Comparison of ENCODE assay signal across 18 cellular contexts in the genomic region with DNA sequence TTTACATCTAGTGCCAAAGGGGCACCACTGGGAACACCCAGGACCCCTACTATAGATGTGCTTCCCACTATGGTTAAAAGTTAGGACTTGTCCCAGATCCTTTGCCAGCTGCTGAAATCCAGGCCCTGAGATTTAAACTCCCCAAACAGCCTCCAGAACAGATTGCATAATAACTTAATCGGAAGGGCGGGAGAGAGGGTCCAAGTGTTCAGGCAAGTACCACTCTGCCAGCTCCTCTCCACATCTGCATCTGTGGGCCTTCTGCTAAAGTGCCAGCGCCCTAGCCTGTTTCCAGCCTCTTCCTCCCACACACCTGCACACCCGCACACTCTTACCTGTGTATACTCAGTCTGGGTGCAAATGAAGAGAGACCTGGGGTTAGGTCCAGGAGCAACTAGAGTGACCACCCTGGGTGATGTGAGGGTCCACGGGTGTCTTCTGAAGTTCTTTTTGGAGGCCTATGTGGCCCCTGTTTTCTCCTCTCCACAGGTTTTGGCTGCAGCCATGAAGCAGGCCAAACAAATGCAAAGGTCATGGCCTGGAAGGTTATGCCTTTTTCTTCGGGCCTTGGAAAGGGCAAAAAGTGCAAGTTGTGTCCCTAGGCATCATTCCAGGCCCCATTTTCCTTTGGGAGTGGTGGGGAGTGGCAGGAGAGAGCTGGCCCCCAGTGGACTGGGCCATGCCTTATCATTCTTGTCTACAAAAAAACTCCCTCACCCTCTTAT. TPM values are rescaled to one million over a fixed set of nuclear protein-coding genes. Genes with fewer than 3 reads are reported as not detected.
A peak's percentile ranks its signal among the peaks of the same experiment; 100 is the strongest.
DNase-seq lines count a peak whose midpoint lies in the region; ATAC-seq and TF ChIP-seq lines count a peak whose summit lies in the region.
"Had no signal": no experiment of that assay in that cellular context is flagged by ENCODE, and none has a peak within 500 bp of the region (broad histone marks: within the 10 kb centered on the region; RNA-seq: fewer than 3 reads in every experiment).

No MANE protein-coding gene starts in this region.

- H3K27me3 Mint-ChIP-seq in CD8-positive, alpha-beta T cell (ENCODE audit: low read depth): peaks cover 4% of the 10 kb centered on the region

- H3K4me1 ChIP-seq in esophagus muscularis mucosa: peaks cover 80 to 90% (median 82%) of the 10 kb centered on the region in 4 donors
- H3K4me1 ChIP-seq in mesendoderm (ENCODE audit: control insufficient read depth, low read depth, low read length): peaks cover 32% of the 10 kb centered on the region
- peaks cover 31 to 86% (median 82%) of the 10 kb centered on the region in 5 donors for H3K4me1 ChIP-seq in subcutaneous abdominal adipose tissue (ENCODE audit: control insufficient read depth in 5 of 5, insufficient read depth in 5 of 5, low read length in 5 of 5)
- no peaks in the 10 kb centered on the region for H3K4me1 ChIP-seq in CD8-positive, alpha-beta T cell (ENCODE audit: insufficient read depth, low read length)

- H3K27ac ChIP-seq in esophagus muscularis mucosa (replicated peaks in 1 of 4) (peak overlapping the region; percentile 73 to 85 (median 83)), mesendoderm (ENCODE audit: low read depth, low read length) (no peak overlapping the region), subcutaneous abdominal adipose tissue (ENCODE audit: low read depth, low read length) (peak overlapping the region; percentile 75)
- no peak overlapping the region for H3K27ac ChIP-seq in CD8-positive, alpha-beta T cell (ENCODE audit: low read depth, low read length)
- H3K27ac ChIP-seq: SK-N-MC had no signal

- no peak for ATAC-seq in GM21529 (IDR thresholded peaks at IDR 0.05; ENCODE audit: unreplicated experiment)
- no peak for ATAC-seq in CD8-positive, alpha-beta T cell
- ATAC-seq: activated T-cell treated with anti-CD3 and anti-CD28 coated beads, Interleukin-2, amount 50 U/mL, for 4 hours; naive thymus-derived CD8-positive, alpha-beta T cell had no signal

- no peak overlapping the region for H3K4me2 ChIP-seq in mesendoderm (ENCODE audit: low read length)

- POLR2A ChIA-PET in CD8-positive, alpha-beta T cell (lab: Charles Lee): no interaction called here

- intact Hi-C loops in esophagus muscularis mucosa (cut with DNase I): no loop called here
- intact Hi-C loops in CD8-positive, alpha-beta T cell (cut with DNase I, micrococcal nuclease): no loop called here

- no peak for TF ChIP-seq CTCF in esophagus muscularis mucosa (IDR thresholded peaks at IDR 0.05)
- TF ChIP-seq CTCF in CD8-positive, alpha-beta T cell (IDR thresholded peaks at IDR 0.05): no peak

- H3K36me3 ChIP-seq in esophagus muscularis mucosa (no peaks in the 10 kb centered on the region), mesendoderm (ENCODE audit: control insufficient read depth, insufficient read depth, low read length) (no peaks in the 10 kb centered on the region), subcutaneous abdominal adipose tissue (ENCODE audit: control insufficient read depth in 5 of 5, insufficient read depth in 5 of 5, low read length in 5 of 5) (peaks cover 0 to 2% (median 0%) of the 10 kb centered on the region in 5 donors)
- H3K36me3 ChIP-seq in CD8-positive, alpha-beta T cell (ENCODE audit: insufficient read depth, low read length): no peaks in the 10 kb centered on the region

- H3K4me1 Mint-ChIP-seq in CD8-positive, alpha-beta T cell (ENCODE audit: low read depth): no peaks in the 10 kb centered on the region
- H3K4me1 Mint-ChIP-seq: activated B cell treated with CpG ODN at 0.5 μM for 24 hours; naive thymus-derived CD8-positive, alpha-beta T cell had no signal

- no peaks in the 10 kb centered on the region for H3K36me3 Mint-ChIP-seq in CD8-positive, alpha-beta T cell
- H3K36me3 Mint-ChIP-seq: naive thymus-derived CD8-positive, alpha-beta T cell had no signal

- CTCF ChIA-PET in CD8-positive, alpha-beta T cell (lab: Charles Lee): no interaction called here

- H3K9me3 ChIP-seq in esophagus muscularis mucosa (no peaks in the 10 kb centered on the region), subcutaneous abdominal adipose tissue (ENCODE audit: control insufficient read depth in 5 of 5, low read length in 5 of 5) (no peaks in the 10 kb centered on the region)
- no peaks in the 10 kb centered on the region for H3K9me3 ChIP-seq in CD8-positive, alpha-beta T cell (ENCODE audit: low read length)

- no peak overlapping the region for H2BK5ac ChIP-seq in mesendoderm (ENCODE audit: low read length)

- no peak overlapping the region for H2BK15ac ChIP-seq in mesendoderm (replicated peaks; ENCODE audit: low read depth)

- H3K79me1 ChIP-seq in mesendoderm (ENCODE audit: low read length): peaks cover 27% of the 10 kb centered on the region

- no peak overlapping the region for H3K27ac Mint-ChIP-seq in CD8-positive, alpha-beta T cell
- H3K27ac Mint-ChIP-seq: activated B cell treated with CpG ODN at 0.5 μM for 24 hours; naive thymus-derived CD8-positive, alpha-beta T cell had no signal

- no peak overlapping the region for H4K5ac ChIP-seq in mesendoderm (ENCODE audit: low read length)

- H2BK120ac ChIP-seq in mesendoderm (ENCODE audit: low read depth, low read length): no peak overlapping the region

- DNase-seq in esophagus muscularis mucosa (ENCODE audit: extremely low spot score): no peak
- no peak for DNase-seq in mesendoderm
- DNase-seq in CD8-positive, alpha-beta T cell: no peak
- no peak for DNase-seq in cerebellum (ENCODE audit: low spot score)
- no peak for DNase-seq in NAMALWA (ENCODE audit: low spot score)
- DNase-seq: activated B cell treated with CpG ODN at 0.5 μM for 24 hours; activated T-cell treated with anti-CD3 and anti-CD28 coated beads, Interleukin-2, amount 50 U/mL, for 4 hours; C1 segment of cervical spinal cord; KBM-7; naive thymus-derived CD8-positive, alpha-beta T cell; NCI-H2081; NCI-H82; stimulated activated CD4-positive, alpha-beta T cell treated with anti-CD3 and anti-CD28 coated beads, Interleukin-15, amount 100 ng/mL, for 24 hours; stimulated activated CD8-positive, alpha-beta memory T cell treated with anti-CD3 and anti-CD28 coated beads, Interleukin-4, amount 100 ng/mL, for 48 hours had no signal

- H3K4me3 ChIP-seq in esophagus muscularis mucosa: peak overlapping the region in 1 of 4 donors; percentile 3
- no peak overlapping the region for H3K4me3 ChIP-seq in mesendoderm (ENCODE audit: low read length)
- H3K4me3 ChIP-seq in subcutaneous abdominal adipose tissue (ENCODE audit: low read depth in 1 of 5, low read length in 5 of 5): peak overlapping the region in 1 of 5 donors; percentile 29
- no peak overlapping the region for H3K4me3 ChIP-seq in CD8-positive, alpha-beta T cell (ENCODE audit: low read depth, low read length)
- H3K4me3 ChIP-seq: SK-N-MC had no signal

- H2AK5ac ChIP-seq in mesendoderm (ENCODE audit: low read length): no peak overlapping the region

- H3K9ac ChIP-seq in mesendoderm (ENCODE audit: low read length) (no peak overlapping the region), subcutaneous abdominal adipose tissue (ENCODE audit: low read length in 5 of 5) (peak overlapping the region in 2 of 5 donors; percentile 13 to 47)

- TF ChIP-seq RAD21 in Ishikawa (IDR thresholded peaks at IDR 0.05; ENCODE audit: low read depth): no peak

- H3K18ac ChIP-seq in mesendoderm (ENCODE audit: low read length): peak overlapping the region; percentile 39

- TF ChIP-seq POLR2A in esophagus muscularis mucosa (IDR thresholded peaks at IDR 0.05; ENCODE audit: low read depth): no peak

- TF ChIP-seq EP300 in Ishikawa (IDR thresholded peaks at IDR 0.05; ENCODE audit: borderline replicate concordance) (no peak), esophagus muscularis mucosa (IDR thresholded peaks at IDR 0.05) (no peak)

- H3K9me3 Mint-ChIP-seq in CD8-positive, alpha-beta T cell: no peaks in the 10 kb centered on the region
- H3K9me3 Mint-ChIP-seq: activated B cell treated with CpG ODN at 0.5 μM for 24 hours; activated T-cell treated with anti-CD3 and anti-CD28 coated beads, Interleukin-2, amount 50 U/mL, for 4 hours; naive thymus-derived CD8-positive, alpha-beta T cell had no signal

- H3K27me3 ChIP-seq in esophagus muscularis mucosa (no peaks in the 10 kb centered on the region), mesendoderm (ENCODE audit: insufficient read depth, low read length, poor library complexity) (no peaks in the 10 kb centered on the region), subcutaneous abdominal adipose tissue (ENCODE audit: control insufficient read depth in 5 of 5, insufficient read depth in 4 of 5, low read length in 5 of 5) (no peaks in the 10 kb centered on the region)
- H3K27me3 ChIP-seq in CD8-positive, alpha-beta T cell (ENCODE audit: insufficient read depth, low read length): no peaks in the 10 kb centered on the region

- no peak overlapping the region for H3K23ac ChIP-seq in mesendoderm (ENCODE audit: low read length)

- H4K8ac ChIP-seq in mesendoderm (ENCODE audit: low read depth, low read length): no peak overlapping the region

- H3K79me2 ChIP-seq in mesendoderm (ENCODE audit: control insufficient read depth, insufficient read depth, low read length): peaks cover 29% of the 10 kb centered on the region

- H3K4ac ChIP-seq in mesendoderm (ENCODE audit: low read depth, low read length): no peak overlapping the region

- H3K4me3 Mint-ChIP-seq in CD8-positive, alpha-beta T cell: no peak overlapping the region
- H3K4me3 Mint-ChIP-seq: activated B cell treated with CpG ODN at 0.5 μM for 24 hours; activated T-cell treated with anti-CD3 and anti-CD28 coated beads, Interleukin-2, amount 50 U/mL, for 4 hours; naive thymus-derived CD8-positive, alpha-beta T cell had no signal

- H3K56ac ChIP-seq in mesendoderm (ENCODE audit: low read length): peak overlapping the region; percentile 37

- 59% methylated on average over 6 of the region's 6 CpGs for WGBS in esophagus muscularis mucosa
- WGBS in mesendoderm (ENCODE audit: extremely low coverage, insufficient coverage, low lambda C conversion rate): no CpG with 5 or more reads among the region's 6 CpGs

TF ChIP-seq in Ishikawa, 13 proteins besides CTCF, POLR2A, EP300 and RAD21:
- TF ChIP-seq CEBPB (IDR thresholded peaks at IDR 0.05): peak; percentile 27; the same call in 1 of the 2 replicates
- no peak for TF ChIP-seq MAX (IDR thresholded peaks at IDR 0.05)
- TF ChIP-seq CREB1 (IDR thresholded peaks at IDR 0.05; ENCODE audit: low read depth): no peak
- no peak for TF ChIP-seq USF1 (IDR thresholded peaks at IDR 0.05)
- no peak for TF ChIP-seq ZBTB7A (IDR thresholded peaks at IDR 0.05; ENCODE audit: low read depth)

RNA-seq across cellular contexts. Expression of gene KIRREL1, which starts 29.3 kb away (rescaled TPM):
- total RNA-seq in esophagus muscularis mucosa: 10 to 100 TPM; 37.4 to 77.1 (median 54.6) TPM
- polyA plus RNA-seq in mesendoderm (2013, experiment 1 of 2): 19.9 TPM
- 19.5 TPM for polyA plus RNA-seq in mesendoderm (2013, experiment 2 of 2)
- total RNA-seq in CD8-positive, alpha-beta T cell: not detected
- total RNA-seq in cerebellum: 21.5 TPM
- total RNA-seq: activated B cell treated with CpG ODN at 0.5 μM for 24 hours; naive thymus-derived CD8-positive, alpha-beta T cell had no signal
- polyA plus RNA-seq: naive thymus-derived CD8-positive, alpha-beta T cell had no signal

Comparison
In these comparisons a context has a peak if more than half of its experiments do, and no peak if none do; other contexts are left out.
1. H3K27ac ChIP-seq: peak in esophagus muscularis mucosa (4 of 4) and subcutaneous abdominal adipose tissue (single experiment); none in mesendoderm (single experiment) and CD8-positive, alpha-beta T cell (single experiment).
2. RNA of gene KIRREL1, which starts 29.3 kb away (total RNA-seq): 37.4 to 77.1 TPM in esophagus muscularis mucosa and 21.5 TPM in cerebellum (single experiment); not detected in CD8-positive, alpha-beta T cell; every median in the first group is over 10 times any median in the second.